ENCODE assay signal across 28 cellular contexts in the genomic region with DNA sequence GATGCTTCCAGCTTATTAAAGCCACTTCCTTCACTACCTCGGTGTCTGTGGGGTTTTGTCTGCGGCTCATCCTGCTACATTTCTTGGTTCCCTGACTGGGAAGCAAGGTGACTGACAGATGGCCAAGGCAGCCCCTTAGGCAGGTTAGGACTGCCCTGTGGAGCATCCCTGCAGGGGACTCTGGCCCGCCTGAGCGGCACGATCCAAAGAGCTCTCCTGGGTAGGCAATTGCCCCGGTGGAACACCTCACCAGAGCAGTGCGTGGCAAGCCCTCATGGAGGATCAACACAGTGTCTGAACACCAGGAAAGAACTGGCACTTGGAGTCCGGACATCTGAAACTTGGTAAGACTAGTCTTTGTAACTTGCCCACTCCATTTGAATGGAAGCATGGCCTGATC.
"Had no signal": no experiment of that assay in that cellular context is flagged by ENCODE, and none has a peak within 500 bp of the region (broad histone marks: within the 10 kb centered on the region; RNA-seq: fewer than 3 reads in every experiment).

No MANE protein-coding gene starts in this region.

- H3K4me1 ChIP-seq: ascending aorta, esophagus muscularis mucosa, foreskin keratinocyte, gastrocnemius medialis, heart left ventricle had no signal

- H3K27ac ChIP-seq: ascending aorta, esophagus muscularis mucosa, foreskin keratinocyte, gastrocnemius medialis, heart left ventricle had no signal

- H3K36me3 Mint-ChIP-seq: activated naive CD4-positive, alpha-beta T cell treated with anti-CD3 and anti-CD28 coated beads, Interleukin-2, amount 10 ng/mL, durations not matched to agents 7 days and 5 days; activated naive CD4-positive, alpha-beta T cell treated with anti-CD3 and anti-CD28 coated beads, Interleukin-2, amount 50 U/mL, for 72 hours; activated naive CD8-positive, alpha-beta T cell treated with anti-CD3 and anti-CD28 coated beads, Interleukin-2, amount 10 ng/mL, durations not matched to agents 7 days and 5 days; brain had no signal

- H3K27ac Mint-ChIP-seq: activated CD4-positive, alpha-beta memory T cell treated with anti-CD3 and anti-CD28 coated beads, Interleukin-2, amount 10 ng/mL, durations not matched to agents 7 days and 5 days; activated CD4-positive, alpha-beta T cell treated with anti-CD3 and anti-CD28 coated beads, Interleukin-2, amount 10 ng/mL, durations not matched to agents 7 days and 5 days; activated naive CD4-positive, alpha-beta T cell treated with anti-CD3 and anti-CD28 coated beads, Interleukin-2, amount 10 ng/mL, durations not matched to agents 7 days and 5 days; activated naive CD4-positive, alpha-beta T cell treated with anti-CD3 and anti-CD28 coated beads, Interleukin-2, amount 50 U/mL, for 72 hours; activated naive CD8-positive, alpha-beta T cell treated with anti-CD3 and anti-CD28 coated beads, Interleukin-2, amount 10 ng/mL, durations not matched to agents 7 days and 5 days; activated T-cell treated with anti-CD3 and anti-CD28 coated beads, Interleukin-2, amount 50 U/mL, for 24 hours; activated T-cell treated with anti-CD3 and anti-CD28 coated beads, Interleukin-2, amount 50 U/mL, for 72 hours; brain; effector memory CD8-positive, alpha-beta T cell had no signal

- DNase-seq: activated CD4-positive, alpha-beta memory T cell treated with anti-CD3 and anti-CD28 coated beads, Interleukin-2, amount 10 ng/mL, durations not matched to agents 7 days and 5 days; activated CD4-positive, alpha-beta T cell treated with anti-CD3 and anti-CD28 coated beads for 1 hour; activated CD4-positive, alpha-beta T cell treated with anti-CD3 and anti-CD28 coated beads for 4 hours; activated CD4-positive, alpha-beta T cell treated with anti-CD3 and anti-CD28 coated beads, Interleukin-2, amount 10 ng/mL, durations not matched to agents 7 days and 5 days; activated CD4-positive, alpha-beta T cell treated with anti-CD3 and anti-CD28 coated beads, Interleukin-2, amount 50 U/mL, for 4 hours; activated CD8-positive, alpha-beta memory T cell treated with anti-CD3 and anti-CD28 coated beads, Interleukin-2, amount 50 U/mL, for 48 hours; activated gamma-delta T cell; activated naive CD4-positive, alpha-beta T cell; activated naive CD4-positive, alpha-beta T cell treated with anti-CD3 and anti-CD28 coated beads, Interleukin-2, amount 10 ng/mL, durations not matched to agents 7 days and 5 days; activated naive CD8-positive, alpha-beta T cell treated with anti-CD3 and anti-CD28 coated beads, Interleukin-2, amount 10 ng/mL, durations not matched to agents 7 days and 5 days; activated T-cell treated with anti-CD3 and anti-CD28 coated beads for 4 hours; activated T-cell treated with anti-CD3 and anti-CD28 coated beads, Interleukin-2, amount 50 U/mL, for 24 hours; activated T-cell treated with anti-CD3 and anti-CD28 coated beads, Interleukin-2, amount 50 U/mL, for 72 hours; cortex of kidney; dermis blood vessel endothelial cell; effector CD4-positive, alpha-beta T cell; effector memory CD8-positive, alpha-beta T cell; erythroblast; foreskin keratinocyte; gastrocnemius medialis; glutamatergic neuron; heart left ventricle; T-helper 2 cell had no signal

- H3K27me3 ChIP-seq: ascending aorta, esophagus muscularis mucosa, foreskin keratinocyte, gastrocnemius medialis, heart left ventricle had no signal

- H3K4me3 Mint-ChIP-seq: activated CD4-positive, alpha-beta memory T cell treated with anti-CD3 and anti-CD28 coated beads, Interleukin-2, amount 10 ng/mL, durations not matched to agents 7 days and 5 days; activated CD4-positive, alpha-beta T cell treated with anti-CD3 and anti-CD28 coated beads, Interleukin-2, amount 10 ng/mL, durations not matched to agents 7 days and 5 days; activated naive CD4-positive, alpha-beta T cell treated with anti-CD3 and anti-CD28 coated beads, Interleukin-2, amount 10 ng/mL, durations not matched to agents 7 days and 5 days; activated naive CD8-positive, alpha-beta T cell treated with anti-CD3 and anti-CD28 coated beads, Interleukin-2, amount 10 ng/mL, durations not matched to agents 7 days and 5 days; activated T-cell treated with anti-CD3 and anti-CD28 coated beads, Interleukin-2, amount 50 U/mL, for 24 hours; activated T-cell treated with anti-CD3 and anti-CD28 coated beads, Interleukin-2, amount 50 U/mL, for 72 hours; brain; central memory CD8-positive, alpha-beta T cell; effector memory CD8-positive, alpha-beta T cell had no signal

- H3K4me3 ChIP-seq: ascending aorta, esophagus muscularis mucosa, gastrocnemius medialis, heart left ventricle had no signal

- H3K36me3 ChIP-seq: ascending aorta, esophagus muscularis mucosa, gastrocnemius medialis, heart left ventricle had no signal

- ATAC-seq: activated naive CD4-positive, alpha-beta T cell treated with anti-CD3 and anti-CD28 coated beads, Interleukin-2, amount 50 U/mL, for 72 hours; activated T-cell treated with anti-CD3 and anti-CD28 coated beads, Interleukin-2, amount 50 U/mL, for 72 hours; effector memory CD8-positive, alpha-beta T cell; foreskin keratinocyte; gastrocnemius medialis; heart left ventricle had no signal

- H3K9me3 ChIP-seq: ascending aorta, gastrocnemius medialis had no signal

- H3K4me1 Mint-ChIP-seq: activated CD4-positive, alpha-beta memory T cell treated with anti-CD3 and anti-CD28 coated beads, Interleukin-2, amount 10 ng/mL, durations not matched to agents 7 days and 5 days; activated CD4-positive, alpha-beta T cell treated with anti-CD3 and anti-CD28 coated beads, Interleukin-2, amount 10 ng/mL, durations not matched to agents 7 days and 5 days; activated naive CD4-positive, alpha-beta T cell treated with anti-CD3 and anti-CD28 coated beads, Interleukin-2, amount 10 ng/mL, durations not matched to agents 7 days and 5 days; activated naive CD8-positive, alpha-beta T cell treated with anti-CD3 and anti-CD28 coated beads, Interleukin-2, amount 10 ng/mL, durations not matched to agents 7 days and 5 days; brain; central memory CD8-positive, alpha-beta T cell had no signal

- H3K27me3 Mint-ChIP-seq: activated CD4-positive, alpha-beta memory T cell treated with anti-CD3 and anti-CD28 coated beads, Interleukin-2, amount 10 ng/mL, durations not matched to agents 7 days and 5 days; activated CD4-positive, alpha-beta T cell treated with anti-CD3 and anti-CD28 coated beads, Interleukin-2, amount 10 ng/mL, durations not matched to agents 7 days and 5 days; activated naive CD4-positive, alpha-beta T cell treated with anti-CD3 and anti-CD28 coated beads, Interleukin-2, amount 10 ng/mL, durations not matched to agents 7 days and 5 days; activated naive CD8-positive, alpha-beta T cell treated with anti-CD3 and anti-CD28 coated beads, Interleukin-2, amount 10 ng/mL, durations not matched to agents 7 days and 5 days; activated T-cell treated with anti-CD3 and anti-CD28 coated beads, Interleukin-2, amount 50 U/mL, for 24 hours; brain; central memory CD8-positive, alpha-beta T cell; effector memory CD8-positive, alpha-beta T cell had no signal
